ENCODE assay signal across 37 cellular contexts in genomic region chrX:14389682-14390081, GRCh38.
"Had no signal": no experiment of that assay in that cellular context is flagged by ENCODE, and none has a peak within 500 bp of the region (broad histone marks: within the 10 kb centered on the region; RNA-seq: fewer than 3 reads in every experiment).

No MANE protein-coding gene starts in this region.

- H3K9me3 Mint-ChIP-seq: activated naive CD4-positive, alpha-beta T cell treated with anti-CD3 and anti-CD28 coated beads, Interleukin-2, amount 50 U/mL, for 24 hours; activated naive CD8-positive, alpha-beta T cell treated with anti-CD3 and anti-CD28 coated beads for 36 hours; activated naive CD8-positive, alpha-beta T cell treated with anti-CD3 and anti-CD28 coated beads, Interleukin-2, amount 50 U/mL, for 24 hours; activated T-cell treated with anti-CD3 and anti-CD28 coated beads, Interleukin-2, amount 50 U/mL, for 4 hours; activated T-helper 17 cell treated with anti-CD3 and anti-CD28 coated beads, Interleukin-2, amount 50 U/mL, for 72 hours; activated T-helper 2 cell treated with anti-CD3 and anti-CD28 coated beads, Interferon-gamma antibody, Interleukin-2, Interleukin-4, amounts not matched to agents 10 μg/mL and 5 μg/mL and 100 μg/mL, durations not matched to agents 14 hours and 24 hours and 36 hours had no signal

- H3K4me3 Mint-ChIP-seq: activated naive CD4-positive, alpha-beta T cell treated with anti-CD3 and anti-CD28 coated beads, Interleukin-2, amount 10 ng/mL, durations not matched to agents 7 days and 5 days; activated naive CD4-positive, alpha-beta T cell treated with anti-CD3 and anti-CD28 coated beads, Interleukin-2, amount 50 U/mL, for 24 hours; activated naive CD8-positive, alpha-beta T cell; activated naive CD8-positive, alpha-beta T cell treated with anti-CD3 and anti-CD28 coated beads for 36 hours; activated naive CD8-positive, alpha-beta T cell treated with anti-CD3 and anti-CD28 coated beads, Interleukin-2, amount 10 ng/mL, durations not matched to agents 7 days and 5 days; activated naive CD8-positive, alpha-beta T cell treated with anti-CD3 and anti-CD28 coated beads, Interleukin-2, amount 50 U/mL, for 24 hours; activated T-cell treated with anti-CD3 and anti-CD28 coated beads, Interleukin-2, amount 50 U/mL, for 24 hours; activated T-cell treated with anti-CD3 and anti-CD28 coated beads, Interleukin-2, amount 50 U/mL, for 4 hours; activated T-cell treated with anti-CD3 and anti-CD28 coated beads, Interleukin-2, amount 50 U/mL, for 72 hours; activated T-helper 1 cell treated with anti-CD3 and anti-CD28 coated beads, Interleukin-12 subunit alpha, Interleukin-12 subunit beta, Interleukin-2, Interleukin-4 antibody, amounts not matched to agents 30 ng/mL and 10 ng/mL and 1 ng/mL, durations not matched to agents 14 hours and 24 hours and 36 hours; activated T-helper 17 cell treated with anti-CD3 and anti-CD28 coated beads, Interleukin-2, amount 50 U/mL, for 72 hours; brain; central memory CD8-positive, alpha-beta T cell had no signal

- H3K4me1 Mint-ChIP-seq: activated naive CD4-positive, alpha-beta T cell treated with anti-CD3 and anti-CD28 coated beads, Interleukin-2, amount 10 ng/mL, durations not matched to agents 7 days and 5 days; activated naive CD4-positive, alpha-beta T cell treated with anti-CD3 and anti-CD28 coated beads, Interleukin-2, amount 50 U/mL, for 24 hours; activated naive CD8-positive, alpha-beta T cell treated with anti-CD3 and anti-CD28 coated beads for 36 hours; activated naive CD8-positive, alpha-beta T cell treated with anti-CD3 and anti-CD28 coated beads, Interleukin-2, amount 10 ng/mL, durations not matched to agents 7 days and 5 days; activated naive CD8-positive, alpha-beta T cell treated with anti-CD3 and anti-CD28 coated beads, Interleukin-2, amount 50 U/mL, for 24 hours; activated T-helper 17 cell treated with anti-CD3 and anti-CD28 coated beads, Interleukin-2, amount 50 U/mL, for 72 hours; brain; central memory CD8-positive, alpha-beta T cell had no signal

- H3K27ac ChIP-seq: adrenal gland, ascending aorta, body of pancreas, brain microvascular endothelial cell, breast epithelium, cardiac muscle cell had no signal

- H3K36me3 Mint-ChIP-seq: activated naive CD4-positive, alpha-beta T cell treated with anti-CD3 and anti-CD28 coated beads, Interleukin-2, amount 10 ng/mL, durations not matched to agents 7 days and 5 days; activated naive CD4-positive, alpha-beta T cell treated with anti-CD3 and anti-CD28 coated beads, Interleukin-2, amount 50 U/mL, for 24 hours; activated naive CD4-positive, alpha-beta T cell treated with anti-CD3 and anti-CD28 coated beads, Interleukin-2, amount 50 U/mL, for 72 hours; activated naive CD8-positive, alpha-beta T cell; activated naive CD8-positive, alpha-beta T cell treated with anti-CD3 and anti-CD28 coated beads for 36 hours; activated naive CD8-positive, alpha-beta T cell treated with anti-CD3 and anti-CD28 coated beads, Interleukin-2, amount 10 ng/mL, durations not matched to agents 7 days and 5 days; brain had no signal

- H3K27me3 Mint-ChIP-seq: activated naive CD4-positive, alpha-beta T cell treated with anti-CD3 and anti-CD28 coated beads, Interleukin-2, amount 10 ng/mL, durations not matched to agents 7 days and 5 days; activated naive CD8-positive, alpha-beta T cell; activated naive CD8-positive, alpha-beta T cell treated with anti-CD3 and anti-CD28 coated beads for 36 hours; activated naive CD8-positive, alpha-beta T cell treated with anti-CD3 and anti-CD28 coated beads, Interleukin-2, amount 10 ng/mL, durations not matched to agents 7 days and 5 days; activated naive CD8-positive, alpha-beta T cell treated with anti-CD3 and anti-CD28 coated beads, Interleukin-2, amount 50 U/mL, for 24 hours; activated T-helper 17 cell treated with anti-CD3 and anti-CD28 coated beads, Interleukin-2, amount 50 U/mL, for 72 hours; central memory CD8-positive, alpha-beta T cell had no signal

- H3K4me1 ChIP-seq: adrenal gland, ascending aorta, body of pancreas, breast epithelium had no signal

- H3K27me3 ChIP-seq: adrenal gland, ascending aorta, body of pancreas, brain microvascular endothelial cell, breast epithelium, cardiac muscle cell had no signal

- H3K27ac Mint-ChIP-seq: activated naive CD4-positive, alpha-beta T cell treated with anti-CD3 and anti-CD28 coated beads, Interleukin-2, amount 10 ng/mL, durations not matched to agents 7 days and 5 days; activated naive CD4-positive, alpha-beta T cell treated with anti-CD3 and anti-CD28 coated beads, Interleukin-2, amount 50 U/mL, for 24 hours; activated naive CD4-positive, alpha-beta T cell treated with anti-CD3 and anti-CD28 coated beads, Interleukin-2, amount 50 U/mL, for 72 hours; activated naive CD8-positive, alpha-beta T cell; activated naive CD8-positive, alpha-beta T cell treated with anti-CD3 and anti-CD28 coated beads for 36 hours; activated naive CD8-positive, alpha-beta T cell treated with anti-CD3 and anti-CD28 coated beads, Interleukin-2, amount 10 ng/mL, durations not matched to agents 7 days and 5 days; activated naive CD8-positive, alpha-beta T cell treated with anti-CD3 and anti-CD28 coated beads, Interleukin-2, amount 50 U/mL, for 24 hours; activated T-cell treated with anti-CD3 and anti-CD28 coated beads, Interleukin-2, amount 50 U/mL, for 24 hours; activated T-cell treated with anti-CD3 and anti-CD28 coated beads, Interleukin-2, amount 50 U/mL, for 72 hours; activated T-helper 1 cell treated with anti-CD3 and anti-CD28 coated beads, Interleukin-12 subunit alpha, Interleukin-12 subunit beta, Interleukin-2, Interleukin-4 antibody, amounts not matched to agents 30 ng/mL and 10 ng/mL and 1 ng/mL, durations not matched to agents 14 hours and 24 hours and 36 hours; activated T-helper 17 cell treated with anti-CD3 and anti-CD28 coated beads, Interleukin-2, amount 50 U/mL, for 72 hours; activated T-helper 2 cell treated with anti-CD3 and anti-CD28 coated beads, Interferon-gamma antibody, Interleukin-2, Interleukin-4, amounts not matched to agents 10 μg/mL and 5 μg/mL and 100 μg/mL, durations not matched to agents 14 hours and 24 hours and 36 hours; brain had no signal

- DNase-seq: activated effector memory CD4-positive, alpha-beta T cell treated with anti-CD3 and anti-CD28 coated beads, Interleukin-2, amount 50 U/mL, for 16 hours; activated effector memory CD4-positive, alpha-beta T cell treated with Interleukin-2 at 50 U/mL for 16 hours; activated gamma-delta T cell; activated gamma-delta T cell treated with Interleukin-2 at 50 U/mL for 16 hours; activated naive CD4-positive, alpha-beta T cell; activated naive CD4-positive, alpha-beta T cell treated with anti-CD3 and anti-CD28 coated beads, Interleukin-2, amount 10 ng/mL, durations not matched to agents 7 days and 5 days; activated naive CD4-positive, alpha-beta T cell treated with anti-CD3 and anti-CD28 coated beads, Interleukin-2, amount 50 U/mL, for 16 hours; activated naive CD4-positive, alpha-beta T cell treated with Interleukin-2 at 50 U/mL for 16 hours; activated naive CD8-positive, alpha-beta T cell treated with anti-CD3 and anti-CD28 coated beads for 36 hours; activated naive CD8-positive, alpha-beta T cell treated with anti-CD3 and anti-CD28 coated beads, Interleukin-2, amount 10 ng/mL, durations not matched to agents 7 days and 5 days; activated naive CD8-positive, alpha-beta T cell treated with anti-CD3 and anti-CD28 coated beads, Interleukin-2, amount 50 U/mL, for 24 hours; activated T-cell treated with anti-CD3 and anti-CD28 coated beads, Interleukin-2, amount 50 U/mL, for 24 hours; activated T-cell treated with anti-CD3 and anti-CD28 coated beads, Interleukin-2, amount 50 U/mL, for 4 hours; activated T-cell treated with anti-CD3 and anti-CD28 coated beads, Interleukin-2, amount 50 U/mL, for 48 hours; activated T-cell treated with anti-CD3 and anti-CD28 coated beads, Interleukin-2, amount 50 U/mL, for 72 hours; adrenal gland; amniotic stem cell; amygdala; anterior cingulate cortex; aorta; body of pancreas; brain microvascular endothelial cell; caudate nucleus; central memory CD4-positive, alpha-beta T cell; cerebellar nuclear complex had no signal

- ATAC-seq: activated naive CD4-positive, alpha-beta T cell treated with anti-CD3 and anti-CD28 coated beads, Interleukin-2, amount 50 U/mL, for 72 hours; activated naive CD8-positive, alpha-beta T cell treated with anti-CD3 and anti-CD28 coated beads, Interleukin-2, amount 50 U/mL, for 24 hours; activated T-cell treated with anti-CD3 and anti-CD28 coated beads, Interleukin-2, amount 50 U/mL, for 4 hours; activated T-cell treated with anti-CD3 and anti-CD28 coated beads, Interleukin-2, amount 50 U/mL, for 72 hours; activated T-helper 17 cell treated with anti-CD3 and anti-CD28 coated beads, Interleukin-2, amount 50 U/mL, for 72 hours; body of pancreas had no signal

- H3K36me3 ChIP-seq: adrenal gland, ascending aorta, brain microvascular endothelial cell, breast epithelium, cardiac muscle cell had no signal

- H3K9me3 ChIP-seq: adrenal gland, ascending aorta, body of pancreas, breast epithelium had no signal

- H3K4me3 ChIP-seq: adrenal gland, ascending aorta, body of pancreas, breast epithelium, cardiac muscle cell had no signal

- FAIRE-seq: bronchial epithelial cell had no signal
